Comparison of ENCODE assay signal across 12 cellular contexts in the genomic region with DNA sequence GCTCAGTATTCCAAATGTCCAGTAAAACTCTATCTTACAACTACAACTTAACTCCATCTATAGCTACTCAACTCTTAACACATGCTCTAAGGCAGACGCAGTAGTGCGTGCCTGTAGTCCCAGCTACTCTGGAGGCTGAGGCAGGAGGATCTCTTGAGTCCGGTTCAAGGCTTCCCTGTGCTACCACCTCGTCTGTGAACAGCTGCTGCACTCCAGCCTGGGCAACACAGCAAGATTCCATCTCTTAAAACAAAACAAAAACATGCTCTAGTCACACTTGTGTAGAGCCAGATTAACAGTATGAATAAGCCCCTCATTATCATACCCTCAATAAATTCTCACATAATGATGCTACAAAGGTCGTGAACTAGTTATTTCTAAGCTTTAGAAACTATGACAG. TPM values are rescaled to one million over a fixed set of nuclear protein-coding genes. Genes with fewer than 3 reads are reported as not detected.
DNase-seq lines count a peak whose midpoint lies in the region; ATAC-seq and TF ChIP-seq lines count a peak whose summit lies in the region.
"Had no signal": no experiment of that assay in that cellular context is flagged by ENCODE, and none has a peak within 500 bp of the region (broad histone marks: within the 10 kb centered on the region; RNA-seq: fewer than 3 reads in every experiment).

No MANE protein-coding gene starts in this region.

- H3K4me2 ChIP-seq in Loucy (ENCODE audit: low read depth, low read length, poor library complexity, severe bottlenecking), result peak overlapping the region; percentile 93
- H3K4me2 ChIP-seq in neural progenitor cell, result no peak overlapping the region

- POLR2A ChIA-PET in Caco-2 (lab: Charles Lee), result interaction anchor here (1.2 kb wide), 1 partner anchor 38 kb away, joined by 3 read pairs; no protein-coding TSS in a partner anchor

- H3F3A ChIP-seq in Loucy (ENCODE audit: low read depth) (no peaks in the 10 kb centered on the region), neural progenitor cell (ENCODE audit: low read depth) (peaks cover 21% of the 10 kb centered on the region)

- no peak overlapping the region for H2AFZ ChIP-seq in Loucy (ENCODE audit: low read length)
- H2AFZ ChIP-seq in neural progenitor cell (replicated peaks), result no peak overlapping the region

- H3K4me3 ChIP-seq in Caco-2 (ENCODE audit: low read depth, low read length), result no peak overlapping the region
- peak overlapping the region; percentile 84 for H3K4me3 ChIP-seq in Loucy (ENCODE audit: low read length, poor library complexity, severe bottlenecking)
- H3K4me3 ChIP-seq in neural progenitor cell, result no peak overlapping the region

- H3K27me3 Mint-ChIP-seq in Caco-2 (ENCODE audit: insufficient read depth, unreplicated experiment) (no peaks in the 10 kb centered on the region), neural progenitor cell (ENCODE audit: insufficient read depth, low read depth) (peaks cover 4% of the 10 kb centered on the region)
- no peaks in the 10 kb centered on the region for H3K27me3 Mint-ChIP-seq in central memory CD8-positive, alpha-beta T cell

- H3K9ac ChIP-seq in Loucy (ENCODE audit: low read depth, low read length, poor library complexity, severe bottlenecking) (peak overlapping the region; percentile 85), neural progenitor cell (no peak overlapping the region)

- CTCF ChIA-PET in Caco-2 (lab: Charles Lee), result no interaction called here

- H3K9me3 ChIP-seq in Caco-2 (no peaks in the 10 kb centered on the region), Loucy (ENCODE audit: insufficient read depth, low read depth, low read length) (no peaks in the 10 kb centered on the region), neural progenitor cell (ENCODE audit: low read depth) (no peaks in the 10 kb centered on the region)
- H3K9me3 ChIP-seq: heart right ventricle had no signal

- intact Hi-C loops in Caco-2 (cut with micrococcal nuclease; ENCODE audit: unreplicated experiment), result no loop called here

- peak overlapping the region; percentile 11 for H3K4me3 Mint-ChIP-seq in Caco-2 (ENCODE audit: unreplicated experiment)
- peak overlapping the region; percentile 96 for H3K4me3 Mint-ChIP-seq in central memory CD8-positive, alpha-beta T cell
- H3K4me3 Mint-ChIP-seq in neural progenitor cell, result peak overlapping the region; percentile 33

- H3K4me1 ChIP-seq in Caco-2, result peaks cover 18% of the 10 kb centered on the region
- H3K4me1 ChIP-seq in Loucy (ENCODE audit: insufficient read depth, low read length, poor library complexity, severe bottlenecking), result peaks cover 37% of the 10 kb centered on the region
- H3K4me1 ChIP-seq in neural progenitor cell, result peaks cover 16% of the 10 kb centered on the region

- no TSS peak for BruUV-seq in Caco-2 (replicated peaks; lab: Mats Ljungman, UMichigan)

- H3K27me3 ChIP-seq in Caco-2 (replicated peaks; ENCODE audit: control insufficient read depth, insufficient read depth, low read length), result no peaks in the 10 kb centered on the region
- no peaks in the 10 kb centered on the region for H3K27me3 ChIP-seq in Loucy (ENCODE audit: insufficient read depth, low read length, poor library complexity, severe bottlenecking)
- no peaks in the 10 kb centered on the region for H3K27me3 ChIP-seq in neural progenitor cell
- H3K27me3 ChIP-seq: heart right ventricle had no signal

- no peak overlapping the region for H3K27ac ChIP-seq in neural progenitor cell

- ATAC-seq in central memory CD8-positive, alpha-beta T cell (replicated peaks; ENCODE audit: extremely low read depth, poor library complexity, severe bottlenecking), result no peak
- ATAC-seq in HG02623 (IDR thresholded peaks at IDR 0.05; ENCODE audit: unreplicated experiment), result no peak
- ATAC-seq: heart right ventricle had no signal

- H3K79me2 ChIP-seq in Loucy (ENCODE audit: insufficient read depth, low read length) (peaks cover 89% of the 10 kb centered on the region), neural progenitor cell (ENCODE audit: low read depth) (peaks cover 93% of the 10 kb centered on the region)

- H3K9me2 ChIP-seq in Loucy (replicated peaks; ENCODE audit: low read depth, low read length), result no peaks in the 10 kb centered on the region

- TF ChIP-seq CTCF in Caco-2 (IDR thresholded peaks at IDR 0.05; ENCODE audit: insufficient read depth in 1 of 2, low read depth in 1 of 2, low read length in 1 of 2, severe bottlenecking in 1 of 2, unreplicated experiment in 1 of 2), result no peak
- TF ChIP-seq CTCF in Loucy (conservative IDR thresholded peaks at IDR 0.05; ENCODE audit: low read length), result no peak
- TF ChIP-seq CTCF in neural progenitor cell (IDR thresholded peaks at IDR 0.05), result no peak

- DNase-seq in Caco-2 (no peak), neural progenitor cell (ENCODE audit: low spot score) (no peak), dedifferentiated amniotic fluid mesenchymal stem cell (ENCODE audit: extremely low spot score) (no peak), activated gamma-delta T cell treated with Interleukin-2 at 50 U/mL for 16 hours (no peak), RKO (ENCODE audit: low spot score) (no peak)
- no peak for DNase-seq in central memory CD8-positive, alpha-beta T cell (ENCODE audit: low spot score in 2 of 2)
- DNase-seq: activated CD8-positive, alpha-beta memory T cell treated with anti-CD3 and anti-CD28 coated beads, Interleukin-2, amount 50 U/mL, for 48 hours; dermis blood vessel endothelial cell; heart right ventricle; occipital lobe had no signal

- H3K27ac Mint-ChIP-seq in Caco-2 (ENCODE audit: unreplicated experiment) (no peak overlapping the region), neural progenitor cell (no peak overlapping the region)
- H3K27ac Mint-ChIP-seq in central memory CD8-positive, alpha-beta T cell (ENCODE audit: low read depth), result peak overlapping the region; percentile 91

- peaks cover 76% of the 10 kb centered on the region for H4K20me1 ChIP-seq in Loucy (ENCODE audit: insufficient read depth, low read length, poor library complexity, severe bottlenecking)
- H4K20me1 ChIP-seq in neural progenitor cell (ENCODE audit: low read depth), result peaks cover 76% of the 10 kb centered on the region

- H3K4me1 Mint-ChIP-seq in Caco-2 (ENCODE audit: low read depth, unreplicated experiment) (peaks cover 12% of the 10 kb centered on the region), neural progenitor cell (peaks cover 30% of the 10 kb centered on the region)
- H3K4me1 Mint-ChIP-seq in central memory CD8-positive, alpha-beta T cell, result peaks cover 64% of the 10 kb centered on the region

- H3K36me3 Mint-ChIP-seq in Caco-2 (ENCODE audit: insufficient read depth, unreplicated experiment) (peaks cover 82% of the 10 kb centered on the region), neural progenitor cell (peaks cover 36% of the 10 kb centered on the region)
- H3K36me3 Mint-ChIP-seq in central memory CD8-positive, alpha-beta T cell (ENCODE audit: insufficient read depth), result peaks cover 44% of the 10 kb centered on the region

- H3K36me3 ChIP-seq in Caco-2 (ENCODE audit: control insufficient read depth, insufficient read depth, low read length) (peaks cover 5% of the 10 kb centered on the region; the same call in 1 of the 2 replicates), Loucy (ENCODE audit: insufficient read depth, low read length) (peaks cover 30% of the 10 kb centered on the region), neural progenitor cell (peaks cover 15% of the 10 kb centered on the region)

- H3K9me3 Mint-ChIP-seq in Caco-2 (ENCODE audit: unreplicated experiment) (no peaks in the 10 kb centered on the region), neural progenitor cell (no peaks in the 10 kb centered on the region)
- no peaks in the 10 kb centered on the region for H3K9me3 Mint-ChIP-seq in central memory CD8-positive, alpha-beta T cell

RNA-seq across cellular contexts. Expression of a gene that starts 3.6 kb away (rescaled TPM):
- total RNA-seq in Caco-2 (2022) (85.2 and 85.7 TPM in 2 replicates), neural progenitor cell (ENCODE audit: low replicate concordance) (69.3 and 85.8 TPM in 2 replicates)

RNA-seq across cellular contexts. Expression of a gene that starts 39.0 kb away (rescaled TPM):
- total RNA-seq in Caco-2 (2022) (74.5 and 74.6 TPM in 2 replicates), neural progenitor cell (ENCODE audit: low replicate concordance) (10.4 and 29.9 TPM in 2 replicates)

RNA-seq across cellular contexts. Expression of a gene that starts 59.9 kb away (rescaled TPM):
- total RNA-seq in Caco-2 (2022) (74.8 and 76.8 TPM in 2 replicates), neural progenitor cell (ENCODE audit: low replicate concordance) (29.0 and 50.4 TPM in 2 replicates)

Comparison
In these comparisons a context has a peak if more than half of its experiments do, and no peak if none do; other contexts are left out.
1. H3K4me3 Mint-ChIP-seq: peak in every context shown above with its lines; median percentile 96 in central memory CD8-positive, alpha-beta T cell; 33 in neural progenitor cell; 11 in Caco-2.